Comparison of ENCODE assay signal across 8 cellular contexts in the genomic region with DNA sequence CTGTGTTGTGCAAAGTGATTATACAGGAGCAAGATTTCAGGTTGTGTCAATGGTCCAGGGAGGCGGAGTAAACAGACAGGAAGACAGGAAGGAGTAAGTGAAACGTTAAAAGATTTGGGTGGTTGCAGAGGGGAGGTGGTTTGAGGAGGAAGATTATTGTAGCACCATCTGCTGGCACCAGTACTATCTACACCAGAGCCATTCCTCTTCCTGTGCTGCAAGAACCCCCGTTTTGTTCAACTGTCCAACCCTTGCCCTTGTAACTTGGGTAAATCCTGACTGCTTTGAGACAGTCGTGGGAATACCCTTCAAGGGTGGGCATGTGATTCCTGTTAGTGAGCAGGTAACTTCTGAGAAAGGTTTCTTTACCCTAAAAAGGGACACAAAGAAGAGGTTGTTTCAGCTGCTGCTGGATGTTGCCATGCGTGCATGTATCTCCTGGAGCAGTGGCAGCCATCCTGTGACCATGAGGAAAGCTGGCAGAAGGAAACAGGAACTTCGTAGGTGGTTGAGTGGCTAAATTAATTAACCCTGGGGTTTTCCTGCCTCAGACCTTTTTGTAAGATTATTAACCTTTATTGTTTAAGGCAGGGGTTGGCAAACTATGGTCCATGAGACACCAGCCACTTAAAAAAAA.
A peak's percentile ranks its signal among the peaks of the same experiment; 100 is the strongest.
DNase-seq lines count a peak whose midpoint lies in the region; ATAC-seq and TF ChIP-seq lines count a peak whose summit lies in the region.

No MANE protein-coding gene starts in this region.

- no peak overlapping the region for H3K4me3 ChIP-seq in choroid plexus epithelial cell (ENCODE audit: low read depth, low read length)

- TF ChIP-seq CTCF in choroid plexus epithelial cell (conservative IDR thresholded peaks at IDR 0.05; ENCODE audit: low read depth, low read length) = peak; percentile 55

- no peak for ATAC-seq in HG02763 (IDR thresholded peaks at IDR 0.05; ENCODE audit: unreplicated experiment)

- DNase-seq in SKM-1 treated with dmso at 0.1 percent for 144 hours (lab: John Stamatoyannopoulos, UW; ENCODE audit: unreplicated experiment) (peak; percentile 13), SKM-1 (lab: John Stamatoyannopoulos, UW; ENCODE audit: unreplicated experiment) (no peak), T follicular helper cell (ENCODE audit: low read depth) (peak; percentile 7), choroid plexus epithelial cell (ENCODE audit: low read depth) (peak; percentile 56), NCI-H2081 treated with DMSO at 0.1 percent for 48 hours (lab: John Stamatoyannopoulos, UW) (no peak)
- peak in 2 of 3 donors; percentile 7 to 22 for DNase-seq in stimulated activated CD4-positive, alpha-beta T cell treated with anti-CD3 and anti-CD28 coated beads, TNF-alpha, amount 100 ng/mL, for 48 hours (ENCODE audit: low read depth in 3 of 3)
- DNase-seq in NK-92 treated with Interleukin-12 subunit alpha and Interleukin-12 subunit beta, amount 100 ng/mL, for 24 hours (lab: John Stamatoyannopoulos, UW) = no peak

Comparison
In these comparisons a context has a peak if more than half of its experiments do, and no peak if none do; other contexts are left out.
1. DNase-seq: peak in SKM-1 treated with dmso at 0.1 percent for 144 hours (single experiment), T follicular helper cell (single experiment), choroid plexus epithelial cell (single experiment) and stimulated activated CD4-positive, alpha-beta T cell treated with anti-CD3 and anti-CD28 coated beads, TNF-alpha, amount 100 ng/mL, for 48 hours (2 of 3); none in SKM-1 (single experiment), NK-92 treated with Interleukin-12 subunit alpha and Interleukin-12 subunit beta, amount 100 ng/mL, for 24 hours (single experiment) and NCI-H2081 treated with DMSO at 0.1 percent for 48 hours (single experiment).